26 cellular contexts compared by ENCODE assay signal in genomic region chr18:4360221-4360715, GRCh38.
"Had no signal": no experiment of that assay in that cellular context is flagged by ENCODE, and none has a peak within 500 bp of the region (broad histone marks: within the 10 kb centered on the region; RNA-seq: fewer than 3 reads in every experiment).

No MANE protein-coding gene starts in this region.

- H3K9me3 ChIP-seq: colonic mucosa, esophagus squamous epithelium, gastrocnemius medialis, mucosa of descending colon had no signal

- H3K27me3 ChIP-seq: colonic mucosa, esophagus squamous epithelium, gastrocnemius medialis, heart right ventricle, left lung had no signal

- H3K4me1 ChIP-seq: colonic mucosa, esophagus squamous epithelium, gastrocnemius medialis, heart right ventricle, left lung, lower lobe of right lung had no signal

- H3K36me3 ChIP-seq: colonic mucosa, esophagus squamous epithelium, gastrocnemius medialis, heart right ventricle, left lung, lower lobe of right lung had no signal

- ATAC-seq: effector memory CD8-positive, alpha-beta T cell; esophagus mucosa; gastrocnemius medialis; heart right ventricle; left cardiac atrium; left lung; left ventricle myocardium superior; lower lobe of right lung; mucosa of descending colon had no signal

- DNase-seq: colonic mucosa; cortex of kidney; effector CD8-positive, alpha-beta T cell; effector memory CD8-positive, alpha-beta T cell; endodermal cell; erythroblast; esophagus squamous epithelium; foreskin fibroblast; foreskin melanocyte; gastrocnemius medialis; glutamatergic neuron; head of caudate nucleus; heart right ventricle; hippocampal formation; left cardiac atrium; left lung; left ventricle myocardium superior; lower lobe of right lung; mesenchymal stem cell; mucosa of descending colon; naive B cell had no signal

- H3K27ac ChIP-seq: colonic mucosa, epithelial cell of prostate, esophagus squamous epithelium, gastrocnemius medialis, heart right ventricle, left lung, lower lobe of right lung had no signal

- FAIRE-seq: endometrium, islet of Langerhans, keratinocyte had no signal

- H3K4me3 ChIP-seq: colonic mucosa, esophagus squamous epithelium, gastrocnemius medialis, heart right ventricle, left lung, lower lobe of right lung, mucosa of descending colon had no signal
